Comparison of ENCODE assay signal across 28 cellular contexts in genomic region chr1:3296326-3296725, GRCh38.
"Had no signal": no experiment of that assay in that cellular context is flagged by ENCODE, and none has a peak within 500 bp of the region (broad histone marks: within the 10 kb centered on the region; RNA-seq: fewer than 3 reads in every experiment).

No MANE protein-coding gene starts in this region.

- ATAC-seq: foreskin keratinocyte; gastroesophageal sphincter; left colon; lower lobe of right lung; natural killer cell; psoas muscle; stimulated activated memory B cell treated with anti-CD40 and anti-IgM and Interleukin-4, amounts not matched to agents 10 μg/mL and 1 μg/mL and 100 μg/mL, for 72 hours; stimulated activated naive CD8-positive, alpha-beta T cell treated with anti-CD3 and anti-CD28 coated beads, Interleukin-15, Interleukin-2, amounts not matched to agents 100 U/mL and 50 U/mL, for 24 hours had no signal

- H3K4me1 Mint-ChIP-seq: endodermal cell; immature natural killer cell; natural killer cell; stimulated activated memory B cell treated with anti-CD40 and anti-IgM and Interleukin-4, amounts not matched to agents 10 μg/mL and 1 μg/mL and 100 μg/mL, for 72 hours had no signal

- H3K27ac ChIP-seq: colonic mucosa, esophagus muscularis mucosa, foreskin keratinocyte, gastroesophageal sphincter, left ventricle myocardium inferior, lower lobe of right lung, psoas muscle, skin epidermis, spleen, testis, tibial artery, upper lobe of left lung had no signal

- H3K4me3 ChIP-seq: colonic mucosa, esophagus muscularis mucosa, gastroesophageal sphincter, left ventricle myocardium inferior, lower lobe of right lung, psoas muscle, skin epidermis, spleen, testis, tibial artery, upper lobe of left lung had no signal

- H3K4me1 ChIP-seq: colonic mucosa, foreskin keratinocyte, gastroesophageal sphincter, lower lobe of right lung, psoas muscle, spleen, testis, upper lobe of left lung had no signal

- H3K27ac Mint-ChIP-seq: dendritic cell treated with granulocyte-macrophage colony-stimulating factor and Interleukin-4, amounts not matched to agents 40 ng/mL and 50 ng/mL, for 4 days; endodermal cell; immature natural killer cell; natural killer cell; stimulated activated memory B cell treated with anti-CD40 and anti-IgM and Interleukin-4, amounts not matched to agents 10 μg/mL and 1 μg/mL and 100 μg/mL, for 72 hours had no signal

- H3K27me3 ChIP-seq: colonic mucosa, foreskin keratinocyte, testis, tibial artery, upper lobe of left lung had no signal

- H3K36me3 Mint-ChIP-seq: immature natural killer cell; natural killer cell; stimulated activated memory B cell treated with anti-CD40 and anti-IgM and Interleukin-4, amounts not matched to agents 10 μg/mL and 1 μg/mL and 100 μg/mL, for 72 hours had no signal

- DNase-seq: colonic mucosa; effector CD8-positive, alpha-beta T cell; endodermal cell; foreskin keratinocyte; hypothalamus; immature natural killer cell; islet precursor cell; kidney glomerular epithelial cell; left colon; left ventricle myocardium inferior; lower lobe of right lung; natural killer cell; posterior cingulate gyrus; psoas muscle; spleen; stimulated activated CD4-positive, alpha-beta T cell treated with anti-CD3 and anti-CD28 coated beads, Interleukin-4, amount 100 ng/mL, for 4 hours; stimulated activated naive CD8-positive, alpha-beta T cell treated with anti-CD3 and anti-CD28 coated beads, Interleukin-15, Interleukin-2, amounts not matched to agents 100 U/mL and 50 U/mL, for 24 hours; substantia nigra; testis; tibial artery had no signal

- FAIRE-seq: endothelial cell of umbilical vein, urothelium cell line had no signal

- H3K4me3 Mint-ChIP-seq: dendritic cell treated with granulocyte-macrophage colony-stimulating factor and Interleukin-4, amounts not matched to agents 40 ng/mL and 50 ng/mL, for 4 days; endodermal cell; immature natural killer cell; natural killer cell; stimulated activated memory B cell treated with anti-CD40 and anti-IgM and Interleukin-4, amounts not matched to agents 10 μg/mL and 1 μg/mL and 100 μg/mL, for 72 hours had no signal

- H3K9me3 ChIP-seq: colonic mucosa, esophagus muscularis mucosa, gastroesophageal sphincter, left ventricle myocardium inferior, lower lobe of right lung, psoas muscle, spleen, testis, tibial artery, upper lobe of left lung had no signal

- H3K36me3 ChIP-seq: colonic mucosa, esophagus muscularis mucosa, gastroesophageal sphincter, left ventricle myocardium inferior, lower lobe of right lung, spleen, upper lobe of left lung had no signal

- H3K9me3 Mint-ChIP-seq: dendritic cell treated with granulocyte-macrophage colony-stimulating factor and Interleukin-4, amounts not matched to agents 40 ng/mL and 50 ng/mL, for 4 days; endodermal cell; immature natural killer cell; natural killer cell; stimulated activated memory B cell treated with anti-CD40 and anti-IgM and Interleukin-4, amounts not matched to agents 10 μg/mL and 1 μg/mL and 100 μg/mL, for 72 hours had no signal

- H3K27me3 Mint-ChIP-seq: dendritic cell treated with granulocyte-macrophage colony-stimulating factor and Interleukin-4, amounts not matched to agents 40 ng/mL and 50 ng/mL, for 4 days had no signal
